25 cellular contexts compared by ENCODE assay signal in genomic region chr14:87547536-87547935, GRCh38.
"Had no signal": no experiment of that assay in that cellular context is flagged by ENCODE, and none has a peak within 500 bp of the region (broad histone marks: within the 10 kb centered on the region; RNA-seq: fewer than 3 reads in every experiment).

No MANE protein-coding gene starts in this region.

- DNase-seq: colonic mucosa; cortex of kidney; effector CD8-positive, alpha-beta T cell; effector memory CD8-positive, alpha-beta T cell; endodermal cell; erythroblast; esophagus squamous epithelium; foreskin fibroblast; foreskin melanocyte; gastrocnemius medialis; glutamatergic neuron; head of caudate nucleus; heart right ventricle; hippocampal formation; left cardiac atrium; left lung; left ventricle myocardium superior; lower lobe of right lung; mucosa of descending colon; naive B cell had no signal

- FAIRE-seq: endometrium, islet of Langerhans, keratinocyte had no signal

- H3K4me3 ChIP-seq: colonic mucosa, esophagus squamous epithelium, gastrocnemius medialis, heart right ventricle, left lung, lower lobe of right lung, mucosa of descending colon had no signal

- H3K9me3 ChIP-seq: colonic mucosa, gastrocnemius medialis, lower lobe of right lung had no signal

- ATAC-seq: effector memory CD8-positive, alpha-beta T cell; esophagus mucosa; gastrocnemius medialis; heart right ventricle; left cardiac atrium; left lung; left ventricle myocardium superior; lower lobe of right lung; mucosa of descending colon had no signal

- H3K27ac ChIP-seq: colonic mucosa, epithelial cell of prostate, esophagus squamous epithelium, gastrocnemius medialis, heart right ventricle, left lung, lower lobe of right lung had no signal

- H3K4me1 ChIP-seq: colonic mucosa, esophagus squamous epithelium, gastrocnemius medialis, heart right ventricle, left lung, lower lobe of right lung had no signal

- H3K36me3 ChIP-seq: colonic mucosa, esophagus squamous epithelium, gastrocnemius medialis, heart right ventricle, left lung, lower lobe of right lung had no signal

- H3K27me3 ChIP-seq: colonic mucosa, esophagus squamous epithelium, gastrocnemius medialis, heart right ventricle, left lung had no signal
